9 cellular contexts compared by ENCODE assay signal in the genomic region with DNA sequence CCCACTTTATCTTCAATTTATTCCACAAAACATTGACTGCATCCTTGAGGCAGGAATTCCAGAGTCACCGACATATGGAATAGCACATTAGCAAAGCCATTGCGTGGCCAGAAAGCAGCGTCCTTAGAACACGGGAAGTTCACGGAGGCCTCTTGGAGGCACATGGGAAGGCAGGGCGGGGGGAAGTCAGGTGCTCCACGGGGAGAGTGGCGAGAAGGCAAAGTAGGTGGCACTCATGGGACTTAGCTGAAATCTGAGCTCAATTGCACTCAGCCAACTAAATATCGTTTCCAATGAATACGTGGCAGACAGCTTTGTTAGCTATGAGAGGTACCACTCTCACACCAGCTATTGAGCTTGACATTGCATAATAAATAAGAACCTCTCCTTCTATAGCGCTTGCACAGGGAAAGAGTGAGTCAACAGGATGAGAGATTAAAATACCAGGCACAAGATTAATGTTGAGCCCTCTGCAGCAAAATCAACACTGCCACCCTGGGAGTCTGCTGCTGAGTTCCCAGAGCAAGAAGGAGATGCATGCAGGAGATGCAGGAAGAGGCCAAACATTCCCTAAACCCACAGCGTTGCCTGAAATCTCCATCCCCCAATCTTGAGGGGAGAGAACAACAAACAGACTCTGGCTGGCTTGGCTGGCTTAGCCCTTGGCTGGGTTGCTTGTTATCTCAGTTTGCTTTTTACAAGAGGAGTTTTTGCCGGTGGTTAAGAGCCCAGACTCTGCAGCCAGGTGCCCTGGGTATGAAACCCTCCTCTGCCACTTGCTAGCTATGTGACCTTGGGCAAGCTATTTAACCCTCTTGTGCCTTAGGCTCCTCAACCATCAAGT. TPM values are rescaled to one million over a fixed set of nuclear protein-coding genes. Genes with fewer than 3 reads are reported as not detected.
DNase-seq lines count a peak whose midpoint lies in the region; ATAC-seq and TF ChIP-seq lines count a peak whose summit lies in the region.
"Had no signal": no experiment of that assay in that cellular context is flagged by ENCODE, and none has a peak within 500 bp of the region (broad histone marks: within the 10 kb centered on the region; RNA-seq: fewer than 3 reads in every experiment).

No MANE protein-coding gene starts in this region.

- POLR2A ChIA-PET in HEK293 (lab: Yijun Ruan, JAX), result interaction anchor here (0.6 kb wide), 1 partner anchor 221 kb away, joined by 3 read pairs; no protein-coding TSS in a partner anchor
- POLR2A ChIA-PET in naive thymus-derived CD8-positive, alpha-beta T cell (lab: Charles Lee), result no interaction called here

- no peak overlapping the region for H3K27ac ChIP-seq in HEK293 (ENCODE audit: extremely low read depth, low read depth, low read length)

- H3K36me3 Mint-ChIP-seq in activated T-helper 1 cell treated with anti-CD3 and anti-CD28 coated beads, Interleukin-12 subunit alpha, Interleukin-12 subunit beta, Interleukin-2, Interleukin-4 antibody, amounts not matched to agents 30 ng/mL and 10 ng/mL and 1 ng/mL, durations not matched to agents 14 hours and 24 hours and 36 hours (ENCODE audit: low read depth), result no peaks in the 10 kb centered on the region
- H3K36me3 Mint-ChIP-seq in naive thymus-derived CD8-positive, alpha-beta T cell, result no peaks in the 10 kb centered on the region

- no peak overlapping the region for H3K4me3 Mint-ChIP-seq in activated T-helper 1 cell treated with anti-CD3 and anti-CD28 coated beads, Interleukin-12 subunit alpha, Interleukin-12 subunit beta, Interleukin-2, Interleukin-4 antibody, amounts not matched to agents 30 ng/mL and 10 ng/mL and 1 ng/mL, durations not matched to agents 14 hours and 24 hours and 36 hours
- no peak overlapping the region for H3K4me3 Mint-ChIP-seq in naive thymus-derived CD8-positive, alpha-beta T cell

- TF ChIP-seq CTCF in HEK293 (tag by site-specific recombination; IDR thresholded peaks at IDR 0.05), result no peak
- no peak for TF ChIP-seq CTCF in epithelial cell of proximal tubule (conservative IDR thresholded peaks at IDR 0.05; ENCODE audit: low read depth, low read length)

- peak; percentile 91 to 97 for DNase-seq in NCI-H524 (lab: John Stamatoyannopoulos, UW)
- DNase-seq in epithelial cell of proximal tubule (ENCODE audit: low read depth), result peak; percentile 52
- DNase-seq in renal cortical epithelial cell (ENCODE audit: low read depth), result peak; percentile 98
- DNase-seq in activated effector memory CD4-positive, alpha-beta T cell treated with Interleukin-2 at 50 U/mL for 16 hours, result no peak
- no peak for DNase-seq in activated T-helper 1 cell treated with anti-CD3 and anti-CD28 coated beads, Interleukin-12 subunit alpha, Interleukin-12 subunit beta, Interleukin-2, Interleukin-4 antibody, amounts not matched to agents 30 ng/mL and 10 ng/mL and 1 ng/mL, durations not matched to agents 14 hours and 24 hours and 36 hours (ENCODE audit: low spot score)
- no peak for DNase-seq in naive thymus-derived CD8-positive, alpha-beta T cell
- no peak for DNase-seq in OCI-M1 (lab: John Stamatoyannopoulos, UW)
- DNase-seq: right cardiac atrium had no signal

- no peak for ATAC-seq in naive thymus-derived CD8-positive, alpha-beta T cell

- peaks cover 8% of the 10 kb centered on the region for H3K27me3 Mint-ChIP-seq in activated T-helper 1 cell treated with anti-CD3 and anti-CD28 coated beads, Interleukin-12 subunit alpha, Interleukin-12 subunit beta, Interleukin-2, Interleukin-4 antibody, amounts not matched to agents 30 ng/mL and 10 ng/mL and 1 ng/mL, durations not matched to agents 14 hours and 24 hours and 36 hours (ENCODE audit: insufficient read depth)
- H3K27me3 Mint-ChIP-seq in naive thymus-derived CD8-positive, alpha-beta T cell, result peaks cover 2 to 24% (median 7%) of the 10 kb centered on the region in 5 donors

- no peaks in the 10 kb centered on the region for H3K36me3 ChIP-seq in HEK293 (ENCODE audit: control insufficient read depth in 2 of 2, insufficient read depth in 1 of 2, low read length in 2 of 2)

- CTCF ChIA-PET in HEK293 (lab: Yijun Ruan, JAX), result interaction anchor here (0.6 to 1.9 kb wide), 5 partner anchors 9 to 504 kb away, joined by 3 to 11 read pairs (median 3); no protein-coding TSS in a partner anchor

- H3K4me1 Mint-ChIP-seq in activated T-helper 1 cell treated with anti-CD3 and anti-CD28 coated beads, Interleukin-12 subunit alpha, Interleukin-12 subunit beta, Interleukin-2, Interleukin-4 antibody, amounts not matched to agents 30 ng/mL and 10 ng/mL and 1 ng/mL, durations not matched to agents 14 hours and 24 hours and 36 hours (ENCODE audit: low read depth), result peaks cover 30% of the 10 kb centered on the region
- no peaks in the 10 kb centered on the region for H3K4me1 Mint-ChIP-seq in naive thymus-derived CD8-positive, alpha-beta T cell

- no peak overlapping the region for H3K27ac Mint-ChIP-seq in activated T-helper 1 cell treated with anti-CD3 and anti-CD28 coated beads, Interleukin-12 subunit alpha, Interleukin-12 subunit beta, Interleukin-2, Interleukin-4 antibody, amounts not matched to agents 30 ng/mL and 10 ng/mL and 1 ng/mL, durations not matched to agents 14 hours and 24 hours and 36 hours
- H3K27ac Mint-ChIP-seq in naive thymus-derived CD8-positive, alpha-beta T cell, result no peak overlapping the region

- H3K4me3 ChIP-seq in HEK293 (ENCODE audit: low read depth, low read length) (no peak overlapping the region), epithelial cell of proximal tubule (ENCODE audit: low read depth, low read length) (no peak overlapping the region)

- no peaks in the 10 kb centered on the region for H3K9me3 Mint-ChIP-seq in activated T-helper 1 cell treated with anti-CD3 and anti-CD28 coated beads, Interleukin-12 subunit alpha, Interleukin-12 subunit beta, Interleukin-2, Interleukin-4 antibody, amounts not matched to agents 30 ng/mL and 10 ng/mL and 1 ng/mL, durations not matched to agents 14 hours and 24 hours and 36 hours
- H3K9me3 Mint-ChIP-seq in naive thymus-derived CD8-positive, alpha-beta T cell, result no peaks in the 10 kb centered on the region

- intact Hi-C loops in activated T-helper 1 cell treated with anti-CD3 and anti-CD28 coated beads, Interleukin-12 subunit alpha, Interleukin-12 subunit beta, Interleukin-2, Interleukin-4 antibody, amounts not matched to agents 30 ng/mL and 10 ng/mL and 1 ng/mL, durations not matched to agents 14 hours and 24 hours and 36 hours (cut with micrococcal nuclease), result loop anchor here (10.0 kb wide), 1 partner anchor 392 kb away; no protein-coding TSS in a partner anchor

- H3K4me1 ChIP-seq in HEK293 (ENCODE audit: control insufficient read depth, insufficient read depth, low read length), result peaks cover 3% of the 10 kb centered on the region; the same call in 1 of the 2 replicates

- no peaks in the 10 kb centered on the region for H3K9me3 ChIP-seq in HEK293 (ENCODE audit: control insufficient read depth, insufficient read depth, low read depth, low read length)

TF ChIP-seq in HEK293, 187 proteins besides CTCF, POLR2A, EP300 and RAD21:
- TF ChIP-seq FEZF1 (tag by site-specific recombination; IDR thresholded peaks at IDR 0.05), result 0 out of 2 replicates have a peak, but pooled peaks have one; percentile 31
- TF ChIP-seq ZIC2 (tag by site-specific recombination; IDR thresholded peaks at IDR 0.05), result 0 out of 2 replicates have a peak, but pooled peaks have one; percentile 27
- no peak for TF ChIP-seq ZNF529 (tag by site-specific recombination; IDR thresholded peaks at IDR 0.05; ENCODE audit: insufficient replicate concordance)
- TF ChIP-seq ZNF266 (tag by site-specific recombination; IDR thresholded peaks at IDR 0.05; ENCODE audit: low read depth), result no peak
- TF ChIP-seq ZBTB44 (tag by site-specific recombination; IDR thresholded peaks at IDR 0.05), result peak; percentile 73
- TF ChIP-seq GLIS1 (tag by site-specific recombination; IDR thresholded peaks at IDR 0.05), result peak; percentile 75
TF ChIP-seq in HEK293: peak in this region for 4.

RNA-seq across cellular contexts. Expression of gene ABCC12, which starts 28.8 kb away (rescaled TPM):
- not detected in 2 replicates for total RNA-seq in epithelial cell of proximal tubule
- not detected in 2 replicates for total RNA-seq in renal cortical epithelial cell
- total RNA-seq in activated T-helper 1 cell treated with anti-CD3 and anti-CD28 coated beads, Interleukin-12 subunit alpha, Interleukin-12 subunit beta, Interleukin-2, Interleukin-4 antibody, amounts not matched to agents 30 ng/mL and 10 ng/mL and 1 ng/mL, durations not matched to agents 14 hours and 24 hours and 36 hours, result not detected in 2 replicates
- not detected for total RNA-seq in naive thymus-derived CD8-positive, alpha-beta T cell
- polyA plus RNA-seq in naive thymus-derived CD8-positive, alpha-beta T cell, result not detected
- total RNA-seq: right cardiac atrium had no signal
- polyA plus RNA-seq: right cardiac atrium had no signal

Comparison
In these comparisons a context has a peak if more than half of its experiments do, and no peak if none do; other contexts are left out.
1. DNase-seq: peak in NCI-H524 (2 of 2), epithelial cell of proximal tubule (single experiment) and renal cortical epithelial cell (single experiment); none in activated effector memory CD4-positive, alpha-beta T cell treated with Interleukin-2 at 50 U/mL for 16 hours (single experiment), activated T-helper 1 cell treated with anti-CD3 and anti-CD28 coated beads, Interleukin-12 subunit alpha, Interleukin-12 subunit beta, Interleukin-2, Interleukin-4 antibody, amounts not matched to agents 30 ng/mL and 10 ng/mL and 1 ng/mL, durations not matched to agents 14 hours and 24 hours and 36 hours (single experiment), naive thymus-derived CD8-positive, alpha-beta T cell (0 of 10) and OCI-M1 (single experiment).